Comparison of ENCODE assay signal across 18 cellular contexts in the genomic region with DNA sequence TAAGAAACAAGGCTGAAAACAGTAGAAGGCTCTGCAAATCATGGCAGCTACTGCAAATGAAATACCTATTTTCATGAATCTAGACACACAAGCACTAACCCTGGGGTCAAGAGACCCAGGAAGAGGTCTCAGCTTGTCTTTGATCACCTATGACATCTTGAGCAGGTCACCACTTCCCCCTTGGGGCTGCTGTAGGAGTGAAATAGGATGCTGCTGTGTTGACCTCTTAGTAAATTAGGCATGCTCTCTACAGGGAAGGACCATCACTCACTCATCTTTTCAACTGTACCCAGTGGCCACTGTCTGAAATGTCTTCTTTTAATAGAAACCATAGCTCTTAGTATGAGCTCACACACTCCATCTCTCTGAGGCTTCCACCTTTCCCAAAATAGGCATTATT.
A peak's percentile ranks its signal among the peaks of the same experiment; 100 is the strongest.
DNase-seq lines count a peak whose midpoint lies in the region; ATAC-seq and TF ChIP-seq lines count a peak whose summit lies in the region.
"Had no signal": no experiment of that assay in that cellular context is flagged by ENCODE, and none has a peak within 500 bp of the region (broad histone marks: within the 10 kb centered on the region; RNA-seq: fewer than 3 reads in every experiment).

No MANE protein-coding gene starts in this region.

- ATAC-seq in HG02678 (IDR thresholded peaks at IDR 0.05; ENCODE audit: unreplicated experiment) (peak; percentile 50), PC-3 (no peak), GM21381 (IDR thresholded peaks at IDR 0.05; ENCODE audit: unreplicated experiment) (no peak)
- peak; percentile 16 for ATAC-seq in stimulated activated effector memory CD8-positive, alpha-beta T cell treated with anti-CD3 and anti-CD28 coated beads, Interleukin-12 subunit alpha, Interleukin-12 subunit beta, amount 100 ng/mL, for 72 hours
- ATAC-seq: gastrocnemius medialis, right lobe of liver had no signal

- no peaks in the 10 kb centered on the region; the same call in 1 of the 2 replicates for H3K36me3 ChIP-seq in PC-3 (ENCODE audit: low read depth, low read length)
- H3K36me3 ChIP-seq: gastrocnemius medialis, right lobe of liver, transverse colon had no signal

- no peaks in the 10 kb centered on the region for H3K27me3 Mint-ChIP-seq in activated naive CD4-positive, alpha-beta T cell treated with anti-CD3 and anti-CD28 coated beads for 36 hours (ENCODE audit: low read depth)
- no peaks in the 10 kb centered on the region for H3K27me3 Mint-ChIP-seq in activated naive CD4-positive, alpha-beta T cell treated with anti-CD3 and anti-CD28 coated beads, Interleukin-2, amount 10 ng/mL, durations not matched to agents 7 days and 5 days
- no peaks in the 10 kb centered on the region for H3K27me3 Mint-ChIP-seq in activated naive CD8-positive, alpha-beta T cell treated with anti-CD3 and anti-CD28 coated beads for 36 hours

- intact Hi-C loops in activated naive CD4-positive, alpha-beta T cell treated with anti-CD3 and anti-CD28 coated beads for 36 hours (cut with micrococcal nuclease) = no loop called here
- intact Hi-C loops in PC-3 (cut with micrococcal nuclease) = no loop called here

- H3K36me3 Mint-ChIP-seq in activated naive CD4-positive, alpha-beta T cell treated with anti-CD3 and anti-CD28 coated beads for 36 hours (ENCODE audit: low read depth) = peaks cover 68% of the 10 kb centered on the region
- peaks cover 81% of the 10 kb centered on the region for H3K36me3 Mint-ChIP-seq in activated naive CD4-positive, alpha-beta T cell treated with anti-CD3 and anti-CD28 coated beads, Interleukin-2, amount 10 ng/mL, durations not matched to agents 7 days and 5 days
- H3K36me3 Mint-ChIP-seq in activated naive CD8-positive, alpha-beta T cell treated with anti-CD3 and anti-CD28 coated beads for 36 hours = peaks cover 88% of the 10 kb centered on the region
- H3K36me3 Mint-ChIP-seq in stimulated activated effector memory CD8-positive, alpha-beta T cell treated with anti-CD3 and anti-CD28 coated beads, Interleukin-12 subunit alpha, Interleukin-12 subunit beta, amount 100 ng/mL, for 72 hours = peaks cover 49% of the 10 kb centered on the region

- POLR2A ChIA-PET in PC-3 (lab: Charles Lee; ENCODE audit: unreplicated experiment) = no interaction called here

- H3K9me3 ChIP-seq in PC-3 (ENCODE audit: low read length) = no peaks in the 10 kb centered on the region
- H3K9me3 ChIP-seq: gastrocnemius medialis, right lobe of liver had no signal

- H3K4me1 ChIP-seq in PC-3 (ENCODE audit: insufficient read depth, low read length) = no peaks in the 10 kb centered on the region
- H3K4me1 ChIP-seq: right lobe of liver, SJCRH30 had no signal

- peaks cover 22% of the 10 kb centered on the region for H3K9me3 Mint-ChIP-seq in activated naive CD4-positive, alpha-beta T cell treated with anti-CD3 and anti-CD28 coated beads for 36 hours
- peaks cover 20% of the 10 kb centered on the region for H3K9me3 Mint-ChIP-seq in activated naive CD4-positive, alpha-beta T cell treated with anti-CD3 and anti-CD28 coated beads, Interleukin-2, amount 10 ng/mL, durations not matched to agents 7 days and 5 days
- peaks cover 30% of the 10 kb centered on the region for H3K9me3 Mint-ChIP-seq in activated naive CD8-positive, alpha-beta T cell treated with anti-CD3 and anti-CD28 coated beads for 36 hours
- peaks cover 2% of the 10 kb centered on the region for H3K9me3 Mint-ChIP-seq in stimulated activated effector memory CD8-positive, alpha-beta T cell treated with anti-CD3 and anti-CD28 coated beads, Interleukin-12 subunit alpha, Interleukin-12 subunit beta, amount 100 ng/mL, for 72 hours

- no peak overlapping the region for H3K4me2 ChIP-seq in PC-3 (ENCODE audit: low read length)

- H3K79me2 ChIP-seq in PC-3 (ENCODE audit: low read length) = peaks cover under 1% of the 10 kb centered on the region; the same call in 1 of the 2 replicates

- no peaks in the 10 kb centered on the region for H4K20me1 ChIP-seq in PC-3 (ENCODE audit: low read length)

- BruUV-seq in PC-3 (replicated peaks; lab: Mats Ljungman, UMichigan) = no TSS peak

- H3K4me3 ChIP-seq in PC-3 (ENCODE audit: low read length) = no peak overlapping the region
- H3K4me3 ChIP-seq: gastrocnemius medialis, right lobe of liver, SJCRH30, transverse colon had no signal

- no peak overlapping the region for H3K9ac ChIP-seq in PC-3 (ENCODE audit: low read length)

- no peak overlapping the region for H3K27ac ChIP-seq in PC-3 (ENCODE audit: low read length)
- H3K27ac ChIP-seq: right lobe of liver, SJCRH30 had no signal

- H3K4me3 Mint-ChIP-seq in activated naive CD4-positive, alpha-beta T cell treated with anti-CD3 and anti-CD28 coated beads for 36 hours = no peak overlapping the region
- no peak overlapping the region for H3K4me3 Mint-ChIP-seq in activated naive CD4-positive, alpha-beta T cell treated with anti-CD3 and anti-CD28 coated beads, Interleukin-2, amount 10 ng/mL, durations not matched to agents 7 days and 5 days
- H3K4me3 Mint-ChIP-seq in activated naive CD8-positive, alpha-beta T cell treated with anti-CD3 and anti-CD28 coated beads for 36 hours = no peak overlapping the region
- no peak overlapping the region for H3K4me3 Mint-ChIP-seq in stimulated activated effector memory CD8-positive, alpha-beta T cell treated with anti-CD3 and anti-CD28 coated beads, Interleukin-12 subunit alpha, Interleukin-12 subunit beta, amount 100 ng/mL, for 72 hours

- H3K27ac Mint-ChIP-seq in activated naive CD4-positive, alpha-beta T cell treated with anti-CD3 and anti-CD28 coated beads for 36 hours = peak overlapping the region; percentile 67
- H3K27ac Mint-ChIP-seq in activated naive CD4-positive, alpha-beta T cell treated with anti-CD3 and anti-CD28 coated beads, Interleukin-2, amount 10 ng/mL, durations not matched to agents 7 days and 5 days = no peak overlapping the region
- peak overlapping the region; percentile 68 for H3K27ac Mint-ChIP-seq in activated naive CD8-positive, alpha-beta T cell treated with anti-CD3 and anti-CD28 coated beads for 36 hours
- H3K27ac Mint-ChIP-seq in stimulated activated effector memory CD8-positive, alpha-beta T cell treated with anti-CD3 and anti-CD28 coated beads, Interleukin-12 subunit alpha, Interleukin-12 subunit beta, amount 100 ng/mL, for 72 hours = peak overlapping the region; percentile 84

- CTCF ChIA-PET in activated naive CD4-positive, alpha-beta T cell treated with anti-CD3 and anti-CD28 coated beads for 36 hours (lab: Charles Lee) = interaction anchor here (0.7 to 1.2 kb wide), 3 partner anchors 10 to 50 kb away, joined by 3 to 6 read pairs (median 3); no protein-coding TSS in a partner anchor
- CTCF ChIA-PET in activated naive CD4-positive, alpha-beta T cell treated with anti-CD3 and anti-CD28 coated beads, Interleukin-2, amount 10 ng/mL, durations not matched to agents 7 days and 5 days (lab: Charles Lee) = interaction anchor here (0.6 to 1.1 kb wide), 3 partner anchors 32 to 46 kb away, joined by 3 read pairs; no protein-coding TSS in a partner anchor
- CTCF ChIA-PET in PC-3 (lab: Charles Lee) = no interaction called here

- H2AFZ ChIP-seq in PC-3 (ENCODE audit: low read length) = no peak overlapping the region

- H3K9me2 ChIP-seq in PC-3 (replicated peaks; ENCODE audit: low read length) = no peaks in the 10 kb centered on the region

- DNase-seq in activated naive CD4-positive, alpha-beta T cell treated with anti-CD3 and anti-CD28 coated beads for 36 hours = no peak
- DNase-seq in activated naive CD4-positive, alpha-beta T cell treated with anti-CD3 and anti-CD28 coated beads, Interleukin-2, amount 10 ng/mL, durations not matched to agents 7 days and 5 days = no peak
- no peak for DNase-seq in activated naive CD8-positive, alpha-beta T cell treated with anti-CD3 and anti-CD28 coated beads for 36 hours
- DNase-seq in stimulated activated effector memory CD8-positive, alpha-beta T cell treated with anti-CD3 and anti-CD28 coated beads, Interleukin-12 subunit alpha, Interleukin-12 subunit beta, amount 100 ng/mL, for 72 hours (ENCODE audit: low spot score in 2 of 2) = no peak
- DNase-seq in ureter (ENCODE audit: low spot score) (no peak), PC-3 (no peak)
- DNase-seq: Calu3; cerebellar nuclear complex; gastrocnemius medialis; GF-D8; H7; NCI-H1048; right lobe of liver; SJCRH30; stimulated activated CD4-positive, alpha-beta T cell treated with anti-CD3 and anti-CD28 coated beads, Interleukin-2, amount 100 ng/mL, for 24 hours; transverse colon had no signal

- no peak for TF ChIP-seq CTCF in PC-3 (conservative IDR thresholded peaks at IDR 0.05; ENCODE audit: low read depth, low read length)

- peaks cover 68% of the 10 kb centered on the region for H3K4me1 Mint-ChIP-seq in activated naive CD4-positive, alpha-beta T cell treated with anti-CD3 and anti-CD28 coated beads for 36 hours (ENCODE audit: low read depth)
- H3K4me1 Mint-ChIP-seq in activated naive CD4-positive, alpha-beta T cell treated with anti-CD3 and anti-CD28 coated beads, Interleukin-2, amount 10 ng/mL, durations not matched to agents 7 days and 5 days = peaks cover 75% of the 10 kb centered on the region
- H3K4me1 Mint-ChIP-seq in activated naive CD8-positive, alpha-beta T cell treated with anti-CD3 and anti-CD28 coated beads for 36 hours = peaks cover 66% of the 10 kb centered on the region
- peaks cover 86% of the 10 kb centered on the region for H3K4me1 Mint-ChIP-seq in stimulated activated effector memory CD8-positive, alpha-beta T cell treated with anti-CD3 and anti-CD28 coated beads, Interleukin-12 subunit alpha, Interleukin-12 subunit beta, amount 100 ng/mL, for 72 hours

- H3K27me3 ChIP-seq in PC-3 (ENCODE audit: low read length) = no peaks in the 10 kb centered on the region
- H3K27me3 ChIP-seq: gastrocnemius medialis, right lobe of liver, SJCRH30, transverse colon had no signal

- H3F3A ChIP-seq in PC-3 (ENCODE audit: low read length, unreplicated experiment) = no peaks in the 10 kb centered on the region

Comparison
In these comparisons a context has a peak if more than half of its experiments do, and no peak if none do; other contexts are left out.
1. ATAC-seq: peak in HG02678 (single experiment) and stimulated activated effector memory CD8-positive, alpha-beta T cell treated with anti-CD3 and anti-CD28 coated beads, Interleukin-12 subunit alpha, Interleukin-12 subunit beta, amount 100 ng/mL, for 72 hours (single experiment); none in PC-3 (single experiment) and GM21381 (single experiment).